In the genomic region with DNA sequence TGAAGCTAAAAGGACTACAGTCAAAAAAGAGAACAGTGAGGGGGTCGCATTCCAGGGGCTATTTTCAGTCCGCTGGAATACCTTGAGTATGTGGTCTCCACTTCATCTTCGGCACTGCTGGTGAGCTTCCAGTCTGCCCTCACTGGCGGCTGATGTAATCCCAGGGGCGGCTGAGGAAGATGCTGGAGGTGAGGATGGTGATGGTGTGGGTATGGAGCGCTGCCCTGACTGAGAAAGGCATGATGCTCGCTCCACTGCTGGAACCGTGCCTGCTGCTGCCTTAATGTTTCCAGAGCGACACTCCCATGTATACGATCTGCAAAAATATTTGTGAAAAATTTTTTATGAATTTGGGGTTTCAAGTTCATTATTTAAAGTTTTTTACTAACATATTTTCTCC, we compare ENCODE assay signal across 24 cellular contexts.
"Had no signal": no experiment of that assay in that cellular context is flagged by ENCODE, and none has a peak within 500 bp of the region (broad histone marks: within the 10 kb centered on the region; RNA-seq: fewer than 3 reads in every experiment).

No MANE protein-coding gene starts in this region.

- H3K9me3 ChIP-seq: SJCRH30, SK-N-SH had no signal

- H3K4me3 ChIP-seq: K562, SJCRH30 had no signal

- H3K4me1 Mint-ChIP-seq: activated naive CD4-positive, alpha-beta T cell treated with anti-CD3 and anti-CD28 coated beads, Interleukin-2, amount 10 ng/mL, durations not matched to agents 7 days and 5 days had no signal

- H3K4me3 Mint-ChIP-seq: activated CD4-positive, alpha-beta T cell treated with anti-CD3 and anti-CD28 coated beads for 36 hours; activated CD8-positive, alpha-beta T cell treated with anti-CD3 and anti-CD28 coated beads for 36 hours; activated naive CD4-positive, alpha-beta T cell treated with anti-CD3 and anti-CD28 coated beads, Interleukin-2, amount 10 ng/mL, durations not matched to agents 7 days and 5 days; activated naive CD8-positive, alpha-beta T cell treated with anti-CD3 and anti-CD28 coated beads for 36 hours; activated T-cell treated with anti-CD3 and anti-CD28 coated beads, Interleukin-2, amount 50 U/mL, for 72 hours had no signal

- H3K9me3 Mint-ChIP-seq: activated CD8-positive, alpha-beta T cell treated with anti-CD3 and anti-CD28 coated beads for 36 hours; activated naive CD4-positive, alpha-beta T cell treated with anti-CD3 and anti-CD28 coated beads, Interleukin-2, amount 10 ng/mL, durations not matched to agents 7 days and 5 days; activated naive CD8-positive, alpha-beta T cell treated with anti-CD3 and anti-CD28 coated beads for 36 hours; activated T-cell treated with anti-CD3 and anti-CD28 coated beads, Interleukin-2, amount 50 U/mL, for 72 hours; activated T-helper 2 cell treated with anti-CD3 and anti-CD28 coated beads, Interferon-gamma antibody, Interleukin-2, Interleukin-4, amounts not matched to agents 10 μg/mL and 5 μg/mL and 100 μg/mL, durations not matched to agents 14 hours and 24 hours and 36 hours had no signal

- H3K27me3 ChIP-seq: SJCRH30 had no signal

- H3K27me3 Mint-ChIP-seq: activated CD4-positive, alpha-beta T cell treated with anti-CD3 and anti-CD28 coated beads for 36 hours; activated CD8-positive, alpha-beta T cell treated with anti-CD3 and anti-CD28 coated beads for 36 hours; activated naive CD4-positive, alpha-beta T cell treated with anti-CD3 and anti-CD28 coated beads, Interleukin-2, amount 10 ng/mL, durations not matched to agents 7 days and 5 days; activated naive CD8-positive, alpha-beta T cell treated with anti-CD3 and anti-CD28 coated beads for 36 hours had no signal

- H3K4me1 ChIP-seq: SJCRH30 had no signal

- ATAC-seq: activated CD4-positive, alpha-beta T cell treated with anti-CD3 and anti-CD28 coated beads for 36 hours; activated CD8-positive, alpha-beta T cell treated with anti-CD3 and anti-CD28 coated beads for 36 hours; activated T-cell treated with anti-CD3 and anti-CD28 coated beads, Interleukin-2, amount 50 U/mL, for 72 hours; K562 had no signal

- H3K27ac ChIP-seq: SJCRH30, VCaP had no signal

- FAIRE-seq: K562 had no signal

- DNase-seq: activated CD4-positive, alpha-beta T cell treated with anti-CD3 and anti-CD28 coated beads for 36 hours; activated CD4-positive, CD25-positive, alpha-beta regulatory T cell; activated CD8-positive, alpha-beta memory T cell treated with anti-CD3 and anti-CD28 coated beads, Interleukin-2, amount 50 U/mL, for 4 hours; activated CD8-positive, alpha-beta T cell treated with anti-CD3 and anti-CD28 coated beads for 36 hours; activated gamma-delta T cell treated with Interleukin-2 at 50 U/mL for 16 hours; activated naive CD4-positive, alpha-beta T cell treated with anti-CD3 and anti-CD28 coated beads, Interleukin-2, amount 10 ng/mL, durations not matched to agents 7 days and 5 days; activated naive CD8-positive, alpha-beta T cell treated with anti-CD3 and anti-CD28 coated beads for 36 hours; activated T-cell treated with anti-CD3 and anti-CD28 coated beads, Interleukin-2, amount 50 U/mL, for 72 hours; Karpas-422; MM.1S; NCI-H1105; NCI-H1436; NCI-H1694 treated with DMSO at 0.1 percent for 48 hours; NCI-H2029 treated with DMSO at 0.1 percent for 48 hours; NCI-H345; NCI-H510A; NCI-H82; Right ventricle myocardium superior; SJCRH30; SK-N-SH; T-helper 1 cell had no signal

- H3K27ac Mint-ChIP-seq: activated CD4-positive, alpha-beta T cell treated with anti-CD3 and anti-CD28 coated beads for 36 hours; activated CD8-positive, alpha-beta T cell treated with anti-CD3 and anti-CD28 coated beads for 36 hours; activated naive CD4-positive, alpha-beta T cell treated with anti-CD3 and anti-CD28 coated beads, Interleukin-2, amount 10 ng/mL, durations not matched to agents 7 days and 5 days; activated naive CD8-positive, alpha-beta T cell treated with anti-CD3 and anti-CD28 coated beads for 36 hours; activated T-cell treated with anti-CD3 and anti-CD28 coated beads, Interleukin-2, amount 50 U/mL, for 72 hours; activated T-helper 2 cell treated with anti-CD3 and anti-CD28 coated beads, Interferon-gamma antibody, Interleukin-2, Interleukin-4, amounts not matched to agents 10 μg/mL and 5 μg/mL and 100 μg/mL, durations not matched to agents 14 hours and 24 hours and 36 hours had no signal
